ENCODE assay signal across 29 cellular contexts in genomic region chr13:32016631-32017030, GRCh38.
"Had no signal": no experiment of that assay in that cellular context is flagged by ENCODE, and none has a peak within 500 bp of the region (broad histone marks: within the 10 kb centered on the region; RNA-seq: fewer than 3 reads in every experiment).

No MANE protein-coding gene starts in this region.

- H3K36me3 ChIP-seq: brain microvascular endothelial cell, cardiac muscle cell had no signal

- H3K4me3 ChIP-seq: cardiac muscle cell, SK-N-MC had no signal

- ATAC-seq: activated naive CD4-positive, alpha-beta T cell treated with anti-CD3 and anti-CD28 coated beads, Interleukin-2, amount 50 U/mL, for 72 hours; activated naive CD8-positive, alpha-beta T cell treated with anti-CD3 and anti-CD28 coated beads, Interleukin-2, amount 50 U/mL, for 24 hours; activated T-cell treated with anti-CD3 and anti-CD28 coated beads, Interleukin-2, amount 50 U/mL, for 4 hours; Panc1; Right ventricle myocardium inferior; T-cell had no signal

- H3K27ac ChIP-seq: brain microvascular endothelial cell, cardiac muscle cell, SK-N-MC had no signal

- H3K27me3 ChIP-seq: brain microvascular endothelial cell, cardiac muscle cell had no signal

- DNase-seq: activated B cell treated with CpG ODN at 0.5 μM for 24 hours; activated CD4-positive, alpha-beta T cell treated with anti-CD3 and anti-CD28 coated beads for 1 hour; activated CD4-positive, alpha-beta T cell treated with anti-CD3 and anti-CD28 coated beads, Interleukin-2, amount 10 ng/mL, durations not matched to agents 24 days and 14 days; activated CD4-positive, alpha-beta T cell treated with anti-CD3 and anti-CD28 coated beads, Interleukin-2, amount 50 U/mL, for 48 hours; activated CD8-positive, alpha-beta memory T cell treated with anti-CD3 and anti-CD28 coated beads for 24 hours; activated effector memory CD4-positive, alpha-beta T cell treated with anti-CD3 and anti-CD28 coated beads, Interleukin-2, amount 50 U/mL, for 16 hours; activated naive CD4-positive, alpha-beta T cell treated with Interleukin-2 at 50 U/mL for 16 hours; activated naive CD8-positive, alpha-beta T cell treated with anti-CD3 and anti-CD28 coated beads, Interleukin-2, amount 50 U/mL, for 24 hours; activated T-cell treated with anti-CD3 and anti-CD28 coated beads, Interleukin-2, amount 50 U/mL, for 4 hours; amygdala; brain microvascular endothelial cell; KG1; NCI-H1048; NCI-H2029; NCI-H2107; NCI-H2171 treated with DMSO at 0.1 percent for 48 hours; NCI-H226; NCI-H526 treated with DMSO at 0.1 percent for 48 hours; NCI-H82; OCI-M1; RPMI8226; T-cell; T-helper 2 cell; T1000 had no signal
